ENCODE assay signal across 8 cellular contexts in the genomic region with DNA sequence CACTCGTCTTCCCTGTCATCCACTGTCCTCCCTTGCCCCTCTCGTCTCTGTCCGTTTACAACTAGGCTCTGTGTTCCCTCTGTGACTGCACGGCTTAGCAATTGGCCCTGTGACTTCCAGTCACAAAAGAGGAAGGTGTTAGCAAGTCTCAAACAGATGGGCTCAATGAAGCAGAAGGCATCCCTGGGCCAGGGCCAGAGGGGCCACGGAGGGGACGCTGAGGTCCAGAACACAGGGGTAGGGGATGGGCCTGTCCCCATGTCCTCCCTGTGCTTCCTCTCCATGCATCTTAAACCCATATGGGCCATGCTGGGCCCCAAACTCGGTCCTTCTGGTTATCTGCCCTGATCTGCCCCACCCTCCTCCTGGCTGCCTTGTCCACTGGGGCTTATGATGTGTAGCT. TPM values are rescaled to one million over a fixed set of nuclear protein-coding genes. Genes with fewer than 3 reads are reported as not detected.
A peak's percentile ranks its signal among the peaks of the same experiment; 100 is the strongest.
DNase-seq lines count a peak whose midpoint lies in the region; ATAC-seq and TF ChIP-seq lines count a peak whose summit lies in the region.

CD72 (minus strand) TSS at position 89 of the 403 bp plus-strand sequence. CDS start 110 bp downstream, outside the sequence.

- TF ChIP-seq CTCF in MM.1S (IDR thresholded peaks at IDR 0.05; ENCODE audit: low read length) (no peak), neural crest cell (conservative IDR thresholded peaks at IDR 0.05) (no peak), PC-9 (conservative IDR thresholded peaks at IDR 0.05) (no peak)

- H3K27me3 Mint-ChIP-seq in CD8-positive, alpha-beta memory T cell: peaks cover 0 to 1% of the 10 kb centered on the region in 2 donors
- H3K27me3 Mint-ChIP-seq in effector memory CD8-positive, alpha-beta T cell: no peaks in the 10 kb centered on the region
- H3K27me3 Mint-ChIP-seq in neural crest cell (ENCODE audit: low read depth): peaks cover 55% of the 10 kb centered on the region

- H3K4me1 ChIP-seq in CD8-positive, alpha-beta memory T cell (ENCODE audit: insufficient read depth, low read length): peaks cover 34% of the 10 kb centered on the region
- H3K4me1 ChIP-seq in MM.1S (ENCODE audit: low read length): no peaks in the 10 kb centered on the region
- no peaks in the 10 kb centered on the region for H3K4me1 ChIP-seq in PC-9 (replicated peaks; ENCODE audit: insufficient read depth)

- ATAC-seq in effector memory CD8-positive, alpha-beta T cell (replicated peaks): no peak
- no peak for ATAC-seq in GM19351 (IDR thresholded peaks at IDR 0.05; ENCODE audit: unreplicated experiment)

- no peaks in the 10 kb centered on the region for H3K9me3 ChIP-seq in CD8-positive, alpha-beta memory T cell (ENCODE audit: low read length)
- H3K9me3 ChIP-seq in MM.1S (replicated peaks; ENCODE audit: insufficient read depth, low read length): no peaks in the 10 kb centered on the region
- H3K9me3 ChIP-seq in PC-9 (ENCODE audit: insufficient read depth, low read depth): no peaks in the 10 kb centered on the region

- H4K20me1 ChIP-seq in MM.1S (ENCODE audit: insufficient read depth, low read length): no peaks in the 10 kb centered on the region
- H4K20me1 ChIP-seq in PC-9 (ENCODE audit: insufficient read depth): no peaks in the 10 kb centered on the region

- H2AFZ ChIP-seq in MM.1S (ENCODE audit: low read length) (peak within 1 kb of the TSS; percentile 74), PC-9 (no peak within 1 kb of the TSS)

- no peaks in the 10 kb centered on the region for H3K9me2 ChIP-seq in MM.1S (replicated peaks; ENCODE audit: insufficient read depth, low read length)
- H3K9me2 ChIP-seq in PC-9 (ENCODE audit: insufficient read depth): no peaks in the 10 kb centered on the region

- peak within 1 kb of the TSS; percentile 85 to 92 (median 89) for H3K4me3 Mint-ChIP-seq in CD8-positive, alpha-beta memory T cell
- peak within 1 kb of the TSS; percentile 88 to 89 for H3K4me3 Mint-ChIP-seq in effector memory CD8-positive, alpha-beta T cell
- H3K4me3 Mint-ChIP-seq in neural crest cell: peak within 1 kb of the TSS; percentile 59

- peak within 1 kb of the TSS; percentile 89 to 100 (median 98) for H3K27ac Mint-ChIP-seq in CD8-positive, alpha-beta memory T cell
- peak within 1 kb of the TSS; percentile 97 to 98 for H3K27ac Mint-ChIP-seq in effector memory CD8-positive, alpha-beta T cell
- no peak within 1 kb of the TSS for H3K27ac Mint-ChIP-seq in neural crest cell (ENCODE audit: unreplicated experiment)

- no peaks in the 10 kb centered on the region for H3K36me3 Mint-ChIP-seq in CD8-positive, alpha-beta memory T cell
- peaks cover 4% of the 10 kb centered on the region for H3K36me3 Mint-ChIP-seq in effector memory CD8-positive, alpha-beta T cell (ENCODE audit: insufficient read depth)
- H3K36me3 Mint-ChIP-seq in neural crest cell (ENCODE audit: low read depth): no peaks in the 10 kb centered on the region

- CTCF ChIA-PET in CD8-positive, alpha-beta memory T cell (lab: Charles Lee): interaction anchor here (1.1 to 14.7 kb wide), 7 partner anchors 10 to 138 kb away, joined by 3 to 200 read pairs (median 7); partner anchors contain the start of genes ARHGEF39, CCDC107, RMRP and SIT1
- CTCF ChIA-PET in PC-9 (lab: Charles Lee): no interaction called here

- H3K4me2 ChIP-seq in MM.1S (ENCODE audit: low read depth, low read length): peak within 1 kb of the TSS; percentile 73
- H3K4me2 ChIP-seq in PC-9: no peak within 1 kb of the TSS

- POLR2A ChIA-PET in CD8-positive, alpha-beta memory T cell (lab: Charles Lee): interaction anchor here (1.4 to 1.6 kb wide), 2 partner anchors 12 to 72 kb away, joined by 3 to 5 read pairs; no protein-coding TSS in a partner anchor
- POLR2A ChIA-PET in PC-9 (lab: Charles Lee; ENCODE audit: unreplicated experiment): no interaction called here

- no peaks in the 10 kb centered on the region for H3K27me3 ChIP-seq in CD8-positive, alpha-beta memory T cell (ENCODE audit: insufficient read depth, low read length, poor library complexity, severe bottlenecking)
- H3K27me3 ChIP-seq in MM.1S (replicated peaks; ENCODE audit: insufficient read depth, low read length) (0 out of 2 replicates have a peak, but pooled peaks cover 7% of the 10 kb centered on the region), PC-9 (ENCODE audit: insufficient read depth, low read depth) (no peaks in the 10 kb centered on the region)

- peak within 1 kb of the TSS; percentile 82 for H3K4me3 ChIP-seq in CD8-positive, alpha-beta memory T cell (ENCODE audit: low read length)
- peak within 1 kb of the TSS; percentile 48 for H3K4me3 ChIP-seq in MM.1S (ENCODE audit: low read length)
- no peak within 1 kb of the TSS for H3K4me3 ChIP-seq in PC-9

- intact Hi-C loops in PC-9 (cut with micrococcal nuclease; ENCODE audit: unreplicated experiment): no loop called here

- H3K4me1 Mint-ChIP-seq in CD8-positive, alpha-beta memory T cell: peaks cover 42 to 49% (median 46%) of the 10 kb centered on the region in 3 donors
- peaks cover 40 to 44% of the 10 kb centered on the region in 2 donors for H3K4me1 Mint-ChIP-seq in effector memory CD8-positive, alpha-beta T cell (ENCODE audit: low read depth in 2 of 2)
- H3K4me1 Mint-ChIP-seq in neural crest cell: no peaks in the 10 kb centered on the region

- no peak for DNase-seq in CD8-positive, alpha-beta memory T cell
- DNase-seq in MM.1S: no peak
- DNase-seq in effector memory CD8-positive, alpha-beta T cell: no peak
- no peak for DNase-seq in neural crest cell (ENCODE audit: low read depth, low spot score)
- no peak for DNase-seq in superior temporal gyrus (ENCODE audit: extremely low spot score)
- no peak for DNase-seq in NCI-H1105 (lab: John Stamatoyannopoulos, UW)
- no peak for DNase-seq in PC-9

- H3K27ac ChIP-seq in CD8-positive, alpha-beta memory T cell (ENCODE audit: low read depth, low read length): peak within 1 kb of the TSS; percentile 70
- H3K27ac ChIP-seq in MM.1S (ENCODE audit: low read length) (no peak within 1 kb of the TSS), PC-9 (no peak within 1 kb of the TSS)

- H3F3A ChIP-seq in MM.1S (ENCODE audit: insufficient read depth, low read length) (no peaks in the 10 kb centered on the region), PC-9 (ENCODE audit: insufficient read depth, low read depth) (no peaks in the 10 kb centered on the region)

- peak within 1 kb of the TSS; percentile 31; the same call in 1 of the 2 replicates for H3K9ac ChIP-seq in MM.1S (ENCODE audit: low read length)

- H3K79me2 ChIP-seq in MM.1S (ENCODE audit: low read length): no peaks in the 10 kb centered on the region
- H3K79me2 ChIP-seq in PC-9 (ENCODE audit: low read depth): no peaks in the 10 kb centered on the region

- H3K9me3 Mint-ChIP-seq in CD8-positive, alpha-beta memory T cell: no peaks in the 10 kb centered on the region
- no peaks in the 10 kb centered on the region for H3K9me3 Mint-ChIP-seq in effector memory CD8-positive, alpha-beta T cell
- H3K9me3 Mint-ChIP-seq in neural crest cell: no peaks in the 10 kb centered on the region

- BruUV-seq in PC-9 (replicated peaks; lab: Mats Ljungman, UMichigan): no TSS peak

- H3K36me3 ChIP-seq in CD8-positive, alpha-beta memory T cell (ENCODE audit: insufficient read depth, low read length): no peaks in the 10 kb centered on the region
- H3K36me3 ChIP-seq in MM.1S (replicated peaks; ENCODE audit: insufficient read depth, low read length) (no peaks in the 10 kb centered on the region), PC-9 (ENCODE audit: low read depth) (no peaks in the 10 kb centered on the region)

RNA-seq across cellular contexts. Expression of gene CD72, which starts in this region (rescaled TPM):
- total RNA-seq in CD8-positive, alpha-beta memory T cell: 1 to 10 TPM; 6.4 to 6.5 TPM
- polyA plus RNA-seq in CD8-positive, alpha-beta memory T cell: 5.1 TPM
- total RNA-seq in neural crest cell: 1.4 and 2.0 TPM in 2 replicates
- total RNA-seq in PC-9 (2021): 3.2 and 4.1 TPM in 2 replicates
